1 cellular context compared by ENCODE assay signal in the genomic region with DNA sequence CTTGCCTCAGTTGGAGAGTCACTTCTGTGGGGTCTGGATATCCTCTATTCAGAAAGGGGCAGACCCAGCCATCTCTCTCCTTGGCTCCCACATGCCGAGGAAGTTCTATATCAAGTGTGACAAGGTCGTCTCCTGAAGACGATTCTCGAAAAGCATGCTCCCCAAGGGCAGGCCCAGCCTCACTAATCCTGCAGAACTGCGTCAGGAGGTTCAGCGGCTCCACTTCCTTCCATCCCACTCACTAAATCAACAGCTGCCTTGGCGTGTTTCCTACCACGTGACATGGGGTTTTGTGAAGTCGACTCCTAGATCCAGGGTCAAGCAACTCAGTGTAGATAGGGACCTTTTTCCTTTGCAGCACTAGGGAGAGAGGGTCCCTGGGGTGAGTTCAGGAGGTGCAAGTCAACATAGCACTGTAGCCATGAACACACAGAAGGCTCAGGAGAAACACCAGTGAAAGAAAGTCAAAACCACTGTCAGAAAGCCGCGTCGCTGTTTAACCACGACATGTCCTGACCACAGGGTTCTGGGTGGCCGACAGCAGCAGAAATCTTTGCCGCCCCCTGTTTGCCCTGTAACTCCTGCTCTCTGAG.
A peak's percentile ranks its signal among the peaks of the same experiment; 100 is the strongest.
TF ChIP-seq lines count a peak whose summit lies in the region.

No MANE protein-coding gene starts in this region.

TF ChIP-seq in K562, 482 proteins besides CTCF, POLR2A, EP300 and RAD21 (continued from another document):
- TF ChIP-seq, protein P1, sequence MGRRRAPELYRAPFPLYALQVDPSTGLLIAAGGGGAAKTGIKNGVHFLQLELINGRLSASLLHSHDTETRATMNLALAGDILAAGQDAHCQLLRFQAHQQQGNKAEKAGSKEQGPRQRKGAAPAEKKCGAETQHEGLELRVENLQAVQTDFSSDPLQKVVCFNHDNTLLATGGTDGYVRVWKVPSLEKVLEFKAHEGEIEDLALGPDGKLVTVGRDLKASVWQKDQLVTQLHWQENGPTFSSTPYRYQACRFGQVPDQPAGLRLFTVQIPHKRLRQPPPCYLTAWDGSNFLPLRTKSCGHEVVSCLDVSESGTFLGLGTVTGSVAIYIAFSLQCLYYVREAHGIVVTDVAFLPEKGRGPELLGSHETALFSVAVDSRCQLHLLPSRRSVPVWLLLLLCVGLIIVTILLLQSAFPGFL (CRISPR knock-in tag; IDR thresholded peaks at IDR 0.05), result no peak
- no peak for TF ChIP-seq ZNF785 (CRISPR knock-in tag; IDR thresholded peaks at IDR 0.05)
- TF ChIP-seq, protein P2, sequence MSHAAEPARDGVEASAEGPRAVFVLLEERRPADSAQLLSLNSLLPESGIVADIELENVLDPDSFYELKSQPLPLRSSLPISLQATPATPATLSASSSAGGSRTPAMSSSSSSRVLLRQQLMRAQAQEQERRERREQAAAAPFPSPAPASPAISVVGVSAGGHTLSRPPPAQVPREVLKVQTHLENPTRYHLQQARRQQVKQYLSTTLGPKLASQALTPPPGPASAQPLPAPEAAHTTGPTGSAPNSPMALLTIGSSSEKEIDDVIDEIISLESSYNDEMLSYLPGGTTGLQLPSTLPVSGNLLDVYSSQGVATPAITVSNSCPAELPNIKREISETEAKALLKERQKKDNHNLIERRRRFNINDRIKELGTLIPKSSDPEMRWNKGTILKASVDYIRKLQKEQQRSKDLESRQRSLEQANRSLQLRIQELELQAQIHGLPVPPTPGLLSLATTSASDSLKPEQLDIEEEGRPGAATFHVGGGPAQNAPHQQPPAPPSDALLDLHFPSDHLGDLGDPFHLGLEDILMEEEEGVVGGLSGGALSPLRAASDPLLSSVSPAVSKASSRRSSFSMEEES (CRISPR knock-in tag; IDR thresholded peaks at IDR 0.05), result peak; percentile 50; the same call in 1 of the 2 replicates
- no peak for TF ChIP-seq ZFP1 (CRISPR knock-in tag; IDR thresholded peaks at IDR 0.05)
- TF ChIP-seq RAD51 (IDR thresholded peaks at IDR 0.05; ENCODE audit: borderline replicate concordance, low read depth), result peak; percentile 42; the same call in 1 of the 2 replicates
- TF ChIP-seq ZNF507 (tag; conservative IDR thresholded peaks at IDR 0.05), result no peak
